9 cellular contexts compared by ENCODE assay signal in the genomic region with DNA sequence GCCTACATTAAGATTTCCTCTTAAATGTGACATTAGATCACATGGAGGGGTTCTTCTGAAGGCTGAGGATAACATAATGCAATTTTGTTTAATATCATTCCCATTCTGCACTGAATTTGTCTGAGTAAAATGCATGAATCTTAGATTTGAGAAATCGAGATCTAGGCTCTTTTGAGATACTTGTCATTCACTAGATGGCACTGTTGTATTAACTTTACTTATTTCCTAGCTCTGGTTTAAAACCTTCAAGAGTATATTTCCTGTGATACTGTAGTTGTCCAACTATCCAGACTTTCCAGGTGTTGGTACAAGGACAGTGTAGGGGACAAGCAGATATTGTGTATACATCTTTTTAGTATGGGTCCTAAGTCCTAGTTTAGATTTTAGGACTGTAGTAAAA.
DNase-seq lines count a peak whose midpoint lies in the region; ATAC-seq and TF ChIP-seq lines count a peak whose summit lies in the region.
"Had no signal": no experiment of that assay in that cellular context is flagged by ENCODE, and none has a peak within 500 bp of the region (broad histone marks: within the 10 kb centered on the region; RNA-seq: fewer than 3 reads in every experiment).

No MANE protein-coding gene starts in this region.

- peaks cover 10% of the 10 kb centered on the region for H3K9me3 Mint-ChIP-seq in WTC11

- no peak overlapping the region for H3K27ac ChIP-seq in lower lobe of right lung
- H3K27ac ChIP-seq: SJCRH30 had no signal

- ATAC-seq in WTC11 (peak; percentile 56), lower lobe of right lung (no peak), HG02678 (IDR thresholded peaks at IDR 0.05; ENCODE audit: unreplicated experiment) (no peak), GM21515 (IDR thresholded peaks at IDR 0.05; ENCODE audit: unreplicated experiment) (no peak)

- no peaks in the 10 kb centered on the region for H3K4me1 Mint-ChIP-seq in WTC11

- no peak overlapping the region for H3K4me3 Mint-ChIP-seq in WTC11

- H3K36me3 ChIP-seq in lower lobe of right lung = no peaks in the 10 kb centered on the region
- H3K36me3 ChIP-seq: SJCRH30 had no signal

- H3K27ac Mint-ChIP-seq in WTC11 = no peak overlapping the region

- no peaks in the 10 kb centered on the region for H3K36me3 Mint-ChIP-seq in WTC11

- H3K4me3 ChIP-seq in lower lobe of right lung = no peak overlapping the region
- H3K4me3 ChIP-seq: SJCRH30 had no signal

- intact Hi-C loops in lower lobe of right lung (cut with DNase I) = no loop called here

- DNase-seq in NCI-H510A treated with DMSO at 0.1 percent for 48 hours (lab: John Stamatoyannopoulos, UW) (peak; percentile 87), NCI-H510A (lab: John Stamatoyannopoulos, UW) (no peak), NCI-H2081 (lab: John Stamatoyannopoulos, UW) (peak; percentile 11 to 44), WTC11 (ENCODE audit: low spot score) (no peak), lower lobe of right lung (no peak), NCI-H128 (lab: John Stamatoyannopoulos, UW; ENCODE audit: unreplicated experiment) (no peak)

- no peaks in the 10 kb centered on the region for H3K4me1 ChIP-seq in lower lobe of right lung
- H3K4me1 ChIP-seq: SJCRH30 had no signal

- POLR2A ChIA-PET in WTC11 (lab: Charles Lee) = interaction anchor here (1.0 kb wide), 1 partner anchor 9 kb away, joined by 3 read pairs; no protein-coding TSS in a partner anchor

- H3K27me3 Mint-ChIP-seq in WTC11 (ENCODE audit: low read depth) = no peaks in the 10 kb centered on the region

- no peak for TF ChIP-seq CTCF in WTC11 (IDR thresholded peaks at IDR 0.05)
- peak; percentile 33 for TF ChIP-seq CTCF in lower lobe of right lung (IDR thresholded peaks at IDR 0.05)

- H3K9me3 ChIP-seq in lower lobe of right lung = no peaks in the 10 kb centered on the region
- H3K9me3 ChIP-seq: SJCRH30 had no signal

- no peaks in the 10 kb centered on the region for H3K27me3 ChIP-seq in lower lobe of right lung (ENCODE audit: low read depth)
- H3K27me3 ChIP-seq: SJCRH30 had no signal

- CTCF ChIA-PET in WTC11 (lab: Charles Lee) = interaction anchor here (0.6 to 1.9 kb wide), 11 partner anchors 11 to 366 kb away, joined by 3 to 14 read pairs (median 4); a partner anchor contains a TSS

TF ChIP-seq in WTC11, 78 proteins besides CTCF, POLR2A, EP300 and RAD21:
- TF ChIP-seq IRF2 (CRISPR knock-in tag; IDR thresholded peaks at IDR 0.05; ENCODE audit: borderline replicate concordance, low read depth) = no peak
- TF ChIP-seq ESRRA (CRISPR knock-in tag; IDR thresholded peaks at IDR 0.05; ENCODE audit: borderline replicate concordance) = no peak
- TF ChIP-seq CREB1 (CRISPR knock-in tag; IDR thresholded peaks at IDR 0.05) = no peak
- TF ChIP-seq, protein P1, sequence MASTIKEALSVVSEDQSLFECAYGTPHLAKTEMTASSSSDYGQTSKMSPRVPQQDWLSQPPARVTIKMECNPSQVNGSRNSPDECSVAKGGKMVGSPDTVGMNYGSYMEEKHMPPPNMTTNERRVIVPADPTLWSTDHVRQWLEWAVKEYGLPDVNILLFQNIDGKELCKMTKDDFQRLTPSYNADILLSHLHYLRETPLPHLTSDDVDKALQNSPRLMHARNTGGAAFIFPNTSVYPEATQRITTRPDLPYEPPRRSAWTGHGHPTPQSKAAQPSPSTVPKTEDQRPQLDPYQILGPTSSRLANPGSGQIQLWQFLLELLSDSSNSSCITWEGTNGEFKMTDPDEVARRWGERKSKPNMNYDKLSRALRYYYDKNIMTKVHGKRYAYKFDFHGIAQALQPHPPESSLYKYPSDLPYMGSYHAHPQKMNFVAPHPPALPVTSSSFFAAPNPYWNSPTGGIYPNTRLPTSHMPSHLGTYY (CRISPR knock-in tag; IDR thresholded peaks at IDR 0.05) = no peak
- no peak for TF ChIP-seq ZNF423 (CRISPR knock-in tag; IDR thresholded peaks at IDR 0.05)
- TF ChIP-seq, protein P2, sequence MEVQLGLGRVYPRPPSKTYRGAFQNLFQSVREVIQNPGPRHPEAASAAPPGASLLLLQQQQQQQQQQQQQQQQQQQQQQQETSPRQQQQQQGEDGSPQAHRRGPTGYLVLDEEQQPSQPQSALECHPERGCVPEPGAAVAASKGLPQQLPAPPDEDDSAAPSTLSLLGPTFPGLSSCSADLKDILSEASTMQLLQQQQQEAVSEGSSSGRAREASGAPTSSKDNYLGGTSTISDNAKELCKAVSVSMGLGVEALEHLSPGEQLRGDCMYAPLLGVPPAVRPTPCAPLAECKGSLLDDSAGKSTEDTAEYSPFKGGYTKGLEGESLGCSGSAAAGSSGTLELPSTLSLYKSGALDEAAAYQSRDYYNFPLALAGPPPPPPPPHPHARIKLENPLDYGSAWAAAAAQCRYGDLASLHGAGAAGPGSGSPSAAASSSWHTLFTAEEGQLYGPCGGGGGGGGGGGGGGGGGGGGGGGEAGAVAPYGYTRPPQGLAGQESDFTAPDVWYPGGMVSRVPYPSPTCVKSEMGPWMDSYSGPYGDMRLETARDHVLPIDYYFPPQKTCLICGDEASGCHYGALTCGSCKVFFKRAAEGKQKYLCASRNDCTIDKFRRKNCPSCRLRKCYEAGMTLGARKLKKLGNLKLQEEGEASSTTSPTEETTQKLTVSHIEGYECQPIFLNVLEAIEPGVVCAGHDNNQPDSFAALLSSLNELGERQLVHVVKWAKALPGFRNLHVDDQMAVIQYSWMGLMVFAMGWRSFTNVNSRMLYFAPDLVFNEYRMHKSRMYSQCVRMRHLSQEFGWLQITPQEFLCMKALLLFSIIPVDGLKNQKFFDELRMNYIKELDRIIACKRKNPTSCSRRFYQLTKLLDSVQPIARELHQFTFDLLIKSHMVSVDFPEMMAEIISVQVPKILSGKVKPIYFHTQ (CRISPR knock-in tag; IDR thresholded peaks at IDR 0.05) = no peak
- TF ChIP-seq, protein P3, sequence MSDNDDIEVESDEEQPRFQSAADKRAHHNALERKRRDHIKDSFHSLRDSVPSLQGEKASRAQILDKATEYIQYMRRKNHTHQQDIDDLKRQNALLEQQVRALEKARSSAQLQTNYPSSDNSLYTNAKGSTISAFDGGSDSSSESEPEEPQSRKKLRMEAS (CRISPR knock-in tag; IDR thresholded peaks at IDR 0.05) = no peak
- TF ChIP-seq EMX1 (CRISPR knock-in tag; IDR thresholded peaks at IDR 0.05) = no peak

Comparison
In these comparisons a context has a peak if more than half of its experiments do, and no peak if none do; other contexts are left out.
1. DNase-seq: peak in NCI-H510A treated with DMSO at 0.1 percent for 48 hours (single experiment) and NCI-H2081 (2 of 2); none in NCI-H510A (single experiment), WTC11 (single experiment), lower lobe of right lung (single experiment) and NCI-H128 (single experiment).